27 cellular contexts compared by ENCODE assay signal in genomic region chr16:73781297-73781696, GRCh38.
"Had no signal": no experiment of that assay in that cellular context is flagged by ENCODE, and none has a peak within 500 bp of the region (broad histone marks: within the 10 kb centered on the region; RNA-seq: fewer than 3 reads in every experiment).

No MANE protein-coding gene starts in this region.

- H3K27me3 ChIP-seq: MG63 had no signal

- H3K36me3 ChIP-seq: MG63 had no signal

- H3K36me3 Mint-ChIP-seq: T-cell had no signal

- H3K4me3 Mint-ChIP-seq: T-cell; T-helper 1 cell treated with Interleukin-12 subunit alpha and Interleukin-12 subunit beta and Interleukin-4 antibody, amounts not matched to agents 30 μg/mL and 1 μg/mL, for 36 hours had no signal

- ATAC-seq: HepG2, Panc1, PC-3, T-cell had no signal

- FAIRE-seq: HepG2 had no signal

- H3K4me2 ChIP-seq: SK-N-SH had no signal

- H3K9me3 ChIP-seq: MG63, SK-N-SH had no signal

- H3K4me3 ChIP-seq: MG63 had no signal

- H3K4me1 Mint-ChIP-seq: T-cell had no signal

- DNase-seq: IMR-90; Karpas-422; KG1; MG63; NCI-H1092; NCI-H1436; NCI-H187; NCI-H2029; NCI-H2081 treated with DMSO at 0.1 percent for 48 hours; NCI-H2171; NCI-H226; NCI-H446; NCI-H510A; NCI-H524 treated with DMSO at 0.1 percent for 48 hours; NCI-H69; NCI-H774; NK-92 treated with Interleukin-12 subunit alpha and Interleukin-12 subunit beta, amount 100 ng/mL, for 24 hours; PC-3; SHP77; SK-N-SH; SW 1271; T-cell had no signal

- H3K27ac ChIP-seq: HL-60, RWPE1 had no signal

- H3K9ac ChIP-seq: SK-N-SH had no signal

- H3K27ac Mint-ChIP-seq: T-cell; T-helper 1 cell treated with Interleukin-12 subunit alpha and Interleukin-12 subunit beta and Interleukin-4 antibody, amounts not matched to agents 30 μg/mL and 1 μg/mL, for 36 hours had no signal
